8 cellular contexts compared by ENCODE assay signal in genomic region chr19:45809643-45810159, GRCh38. TPM values are rescaled to one million over a fixed set of nuclear protein-coding genes. Genes with fewer than 3 reads are reported as not detected.
DNase-seq lines count a peak whose midpoint lies in the region; ATAC-seq and TF ChIP-seq lines count a peak whose summit lies in the region.
"Had no signal": no experiment of that assay in that cellular context is flagged by ENCODE, and none has a peak within 500 bp of the region (broad histone marks: within the 10 kb centered on the region; RNA-seq: fewer than 3 reads in every experiment).

No MANE protein-coding gene starts in this region.

- no peaks in the 10 kb centered on the region for H3K27me3 ChIP-seq in adipocyte (replicated peaks; ENCODE audit: control insufficient read depth, insufficient read depth, low read length)

- intact Hi-C loops in Right ventricle myocardium inferior (cut with DNase I) = no loop called here

- peak overlapping the region; percentile 83 for H3K27ac Mint-ChIP-seq in neural crest cell (ENCODE audit: unreplicated experiment)

- H3K4me1 ChIP-seq in adipocyte (ENCODE audit: control insufficient read depth, insufficient read depth, low read length) = peaks cover 29% of the 10 kb centered on the region

- no peak for TF ChIP-seq CTCF in neural crest cell (conservative IDR thresholded peaks at IDR 0.05)

- H3K9me3 Mint-ChIP-seq in neural crest cell = no peaks in the 10 kb centered on the region

- H3K4me3 ChIP-seq in adipocyte (ENCODE audit: low read length) = no peak overlapping the region

- H3K4me3 Mint-ChIP-seq in neural crest cell = no peak overlapping the region

- H3K4me1 Mint-ChIP-seq in neural crest cell = peaks cover 5% of the 10 kb centered on the region

- H3K9me3 ChIP-seq in adipocyte (ENCODE audit: control insufficient read depth, low read length) = peaks cover 2% of the 10 kb centered on the region

- H3K36me3 ChIP-seq in adipocyte (ENCODE audit: control insufficient read depth, insufficient read depth, low read length, severe bottlenecking) = no peaks in the 10 kb centered on the region

- DNase-seq in GM03348 (ENCODE audit: low spot score) = peak; percentile 40
- DNase-seq in NAMALWA (ENCODE audit: low spot score) = peak; percentile 68
- DNase-seq in adipocyte (ENCODE audit: low read depth) = peak; percentile 71
- DNase-seq in neural crest cell (ENCODE audit: low read depth, low spot score) = no peak
- DNase-seq in effector CD8-positive, alpha-beta T cell (lab: John Stamatoyannopoulos, UW) = no peak
- DNase-seq in hippocampal formation (lab: John Stamatoyannopoulos, UW) = no peak
- no peak for DNase-seq in Right ventricle myocardium inferior (ENCODE audit: missing footprints)
- DNase-seq: NCI-H446 had no signal

- H3K27me3 Mint-ChIP-seq in neural crest cell (ENCODE audit: low read depth) = no peaks in the 10 kb centered on the region

- H3K9ac ChIP-seq in adipocyte (ENCODE audit: low read length) = peak overlapping the region; percentile 51

- no peaks in the 10 kb centered on the region for H3K36me3 Mint-ChIP-seq in neural crest cell (ENCODE audit: low read depth)

- no peak for ATAC-seq in Right ventricle myocardium inferior

RNA-seq across cellular contexts. Expression of gene RSPH6A, which starts 5.4 kb away (rescaled TPM):
- total RNA-seq in neural crest cell = 0.32 and 0.44 TPM in 2 replicates
- not detected for total RNA-seq in Right ventricle myocardium inferior

RNA-seq across cellular contexts. Expression of gene DMWD, which starts 17.1 kb away (rescaled TPM):
- total RNA-seq in neural crest cell = 107 and 110 TPM in 2 replicates
- 52.0 TPM for total RNA-seq in Right ventricle myocardium inferior

RNA-seq across cellular contexts. Expression of gene DMPK, which starts 27.4 kb away (rescaled TPM):
- total RNA-seq in neural crest cell (114 and 118 TPM in 2 replicates), Right ventricle myocardium inferior (233 TPM)

RNA-seq across cellular contexts. Expression of gene SIX5, which starts 40.6 kb away (rescaled TPM):
- 36.8 and 38.6 TPM in 2 replicates for total RNA-seq in neural crest cell
- total RNA-seq in Right ventricle myocardium inferior = 22.3 TPM

RNA-seq across cellular contexts. Expression of gene SYMPK, which starts 53.2 kb away (rescaled TPM):
- total RNA-seq in neural crest cell = 105 and 115 TPM in 2 replicates
- 29.9 TPM for total RNA-seq in Right ventricle myocardium inferior

Comparison
In these comparisons a context has a peak if more than half of its experiments do, and no peak if none do; other contexts are left out.
1. DNase-seq: peak in GM03348 (single experiment), NAMALWA (single experiment) and adipocyte (single experiment); none in neural crest cell (single experiment), effector CD8-positive, alpha-beta T cell (single experiment), hippocampal formation (0 of 2) and Right ventricle myocardium inferior (single experiment).